Comparison of ENCODE assay signal across 8 cellular contexts in genomic region chr10:118423800-118424479, GRCh38.
A peak's percentile ranks its signal among the peaks of the same experiment; 100 is the strongest.
DNase-seq lines count a peak whose midpoint lies in the region; ATAC-seq and TF ChIP-seq lines count a peak whose summit lies in the region.

No MANE protein-coding gene starts in this region.

- CTCF ChIA-PET in AG04450 (lab: Charles Lee), result interaction anchor here (1.0 to 3.1 kb wide), 7 partner anchors 11 to 928 kb away, joined by 3 to 16 read pairs (median 3); no protein-coding TSS in a partner anchor

- no peak overlapping the region for H3K4me3 ChIP-seq in AG04450 (ENCODE audit: low read depth, low read length)

- no peaks in the 10 kb centered on the region for H3K27me3 ChIP-seq in AG04450 (ENCODE audit: control insufficient read depth, insufficient read depth, low read length)

- POLR2A ChIA-PET in AG04450 (lab: Yijun Ruan, JAX), result no interaction called here

- peak; percentile 62 for DNase-seq in AG04450 (ENCODE audit: low read depth, low spot score)
- DNase-seq in NCI-H226, result peak; percentile 36
- DNase-seq in activated CD4-positive, CD25-positive, alpha-beta regulatory T cell treated with anti-CD3 and anti-CD28 coated beads, Interleukin-2, amount 50 U/mL, for 72 hours, result peak; percentile 44
- peak; percentile 67 for DNase-seq in cerebellar cortex (ENCODE audit: low spot score)
- DNase-seq in left kidney (ENCODE audit: low read depth, low spot score), result peak; percentile 97
- peak; percentile 39 to 54 for DNase-seq in stimulated activated CD4-positive, alpha-beta T cell treated with anti-CD3 and anti-CD28 coated beads, Interleukin-4, amount 100 ng/mL, for 4 hours

- no peak overlapping the region for H3K27ac ChIP-seq in AG04450 (ENCODE audit: low read depth, low read length)

- ATAC-seq in GM18868 (IDR thresholded peaks at IDR 0.05; ENCODE audit: unreplicated experiment), result peak; percentile 97
- peak; percentile 89 for ATAC-seq in HG03139 (IDR thresholded peaks at IDR 0.05; ENCODE audit: unreplicated experiment)

- no peaks in the 10 kb centered on the region for H3K9me3 ChIP-seq in AG04450 (ENCODE audit: control insufficient read depth, insufficient read depth, low read length)

- TF ChIP-seq CTCF in AG04450 (IDR thresholded peaks at IDR 0.05; ENCODE audit: low read depth, low read length), result peak; percentile 81

Comparison
In these comparisons a context has a peak if more than half of its experiments do, and no peak if none do; other contexts are left out.
1. DNase-seq: peak in every context shown above with its lines; median percentile 97 in left kidney; 67 in cerebellar cortex; 62 in AG04450; 46 in stimulated activated CD4-positive, alpha-beta T cell treated with anti-CD3 and anti-CD28 coated beads, Interleukin-4, amount 100 ng/mL, for 4 hours; 44 in activated CD4-positive, CD25-positive, alpha-beta regulatory T cell treated with anti-CD3 and anti-CD28 coated beads, Interleukin-2, amount 50 U/mL, for 72 hours; 36 in NCI-H226.